7 cellular contexts compared by ENCODE assay signal in genomic region chr2:109927803-109928202, GRCh38. TPM values are rescaled to one million over a fixed set of nuclear protein-coding genes. Genes with fewer than 3 reads are reported as not detected.
DNase-seq lines count a peak whose midpoint lies in the region; ATAC-seq, FAIRE-seq and TF ChIP-seq lines count a peak whose summit lies in the region.
"Not testable (repeated sequence)": the region's sequence is repeated elsewhere in the genome, so short reads cannot be mapped to it uniquely, and the experiment has no call there.
"Had no signal": no experiment of that assay in that cellular context is flagged by ENCODE, and none has a peak within 500 bp of the region (broad histone marks: within the 10 kb centered on the region; RNA-seq: fewer than 3 reads in every experiment).

No MANE protein-coding gene starts in this region.

- not testable (repeated sequence) for H3K9me3 ChIP-seq in A549; IMR-90 (ENCODE audit: control insufficient read depth, insufficient read depth, low read length); Panc1 (ENCODE audit: control insufficient read depth, insufficient read depth, low read depth, low read length)

- not testable (repeated sequence) for H2AFZ ChIP-seq in IMR-90 (replicated peaks; ENCODE audit: low read length, poor library complexity)

- H4K8ac ChIP-seq in IMR-90 (ENCODE audit: low read depth in 2 of 2, low read length in 2 of 2) = not testable (repeated sequence)

- not testable (repeated sequence) for H3K4me1 ChIP-seq in A549; IMR-90 (ENCODE audit: control insufficient read depth, insufficient read depth, low read length); Panc1 (ENCODE audit: control insufficient read depth, insufficient read depth, low read length); foreskin keratinocyte

- H3K56ac ChIP-seq in IMR-90 (ENCODE audit: extremely low read depth, insufficient read depth, low read length) = not testable (repeated sequence)

- H3K9ac ChIP-seq in IMR-90 (ENCODE audit: low read depth, low read length) = not testable (repeated sequence)

- H3K4ac ChIP-seq in IMR-90 (ENCODE audit: low read depth, low read length) = not testable (repeated sequence)

- BruUV-seq in IMR-90 (replicated peaks; lab: Mats Ljungman, UMichigan); Panc1 (replicated peaks; lab: Mats Ljungman, UMichigan): not testable (repeated sequence)

- H3K27me3 ChIP-seq in IMR-90 (ENCODE audit: control insufficient read depth, insufficient read depth, low read length); Panc1 (ENCODE audit: control insufficient read depth, insufficient read depth, low read length); foreskin keratinocyte: not testable (repeated sequence)

- not testable (repeated sequence) for H3K36me3 ChIP-seq in IMR-90 (ENCODE audit: control insufficient read depth, insufficient read depth, low read length); Panc1 (ENCODE audit: control insufficient read depth, insufficient read depth, low read length)

- dilution Hi-C loops in IMR-90 (cut with HindIII; ENCODE audit: low sequenced_read_pairs, unreplicated experiment) = not testable (repeated sequence)

- WGBS in A549 (ENCODE audit: missing lambda C conversion rate) = no CpG with 5 or more reads among the region's 4 CpGs
- no CpG with 5 or more reads among the region's 4 CpGs for WGBS in IMR-90 (ENCODE audit: extremely low coverage in 2 of 2, insufficient read length in 1 of 2), 2 experiments

- POLR2A ChIA-PET in A549 (lab: Yijun Ruan, JAX); IMR-90 (lab: Charles Lee; ENCODE audit: unreplicated experiment); Panc1 (lab: Charles Lee): not testable (repeated sequence)

- not testable (repeated sequence) for H2BK15ac ChIP-seq in IMR-90 (ENCODE audit: low read depth, low read length)

- not testable (repeated sequence) for TF ChIP-seq EP300 in A549 (IDR thresholded peaks at IDR 0.05)

- not testable (repeated sequence) for H4K20me1 ChIP-seq in IMR-90 (ENCODE audit: insufficient read depth, low read length)

- FAIRE-seq in A549 (lab: Jason Lieb, UNC) = not testable (repeated sequence)

- not testable (repeated sequence) for H2BK20ac ChIP-seq in IMR-90 (ENCODE audit: low read depth, low read length)

- H4K5ac ChIP-seq in IMR-90 (ENCODE audit: low read depth, low read length) = not testable (repeated sequence)

- not testable (repeated sequence) for H2BK5ac ChIP-seq in IMR-90 (ENCODE audit: low read depth, low read length, poor library complexity, severe bottlenecking)

- not testable (repeated sequence) for H3K9me1 ChIP-seq in IMR-90 (ENCODE audit: insufficient read depth, low read length)

- in situ Hi-C loops in IMR-90 (cut with MboI; ENCODE audit: low sequenced_read_pairs); Panc1 (cut with HindIII; ENCODE audit: low pct_unique_long_range_greater_than_20kb, low sequenced_read_pairs): not testable (repeated sequence)

- not testable (repeated sequence) for DNase-seq in A549 (ENCODE audit: low read depth in 1 of 2, low spot score in 1 of 2); IMR-90; Panc1 (ENCODE audit: low read depth, low spot score); foreskin keratinocyte

- not testable (repeated sequence) for TF ChIP-seq RAD21 in A549 (conservative IDR thresholded peaks at IDR 0.05 in 1 of 2, IDR thresholded peaks at IDR 0.05 in 1 of 2); IMR-90 (IDR thresholded peaks at IDR 0.05; ENCODE audit: low read length)

- not testable (repeated sequence) for H3K27ac ChIP-seq in A549; IMR-90 (ENCODE audit: insufficient read depth, low read length); Panc1 (ENCODE audit: low read length); foreskin keratinocyte

- TF ChIP-seq POLR2A in A549 (IDR thresholded peaks at IDR 0.05; ENCODE audit: low read length); IMR-90 (IDR thresholded peaks at IDR 0.05; ENCODE audit: low read depth, low read length): not testable (repeated sequence)

- not testable (repeated sequence) for H3K4me2 ChIP-seq in A549; IMR-90 (ENCODE audit: low read depth, low read length)

- not testable (repeated sequence) for H3K14ac ChIP-seq in IMR-90 (replicated peaks; ENCODE audit: low read depth, low read length)

- H2BK120ac ChIP-seq in IMR-90 (ENCODE audit: low read depth, low read length) = not testable (repeated sequence)

- not testable (repeated sequence) for H3K4me3 ChIP-seq in A549; IMR-90 (ENCODE audit: insufficient read depth, low read depth, low read length); Panc1 (ENCODE audit: low read depth in 2 of 2, low read length in 2 of 2)

- H3K23ac ChIP-seq in IMR-90 (ENCODE audit: low read depth, low read length) = not testable (repeated sequence)

- not testable (repeated sequence) for H2AK5ac ChIP-seq in IMR-90 (ENCODE audit: low read depth, low read length)

- peak; percentile 66 to 81; a peak in 5 of 6 replicates for ATAC-seq in A549
- ATAC-seq in IMR-90 (ENCODE audit: low read depth) = peak; percentile 71
- ATAC-seq in Panc1 = peak; percentile 54
- ATAC-seq in SK-N-SH treated with all-trans-retinoic acid at 6 μM for 48 hours = peak; percentile 67
- ATAC-seq in foreskin keratinocyte = peak; percentile 35

- intact Hi-C loops in IMR-90 (cut with micrococcal nuclease); Panc1 (cut with micrococcal nuclease; ENCODE audit: unreplicated experiment): not testable (repeated sequence)

- not testable (repeated sequence) for TF ChIP-seq CTCF in A549 (IDR thresholded peaks at IDR 0.05); IMR-90 (conservative IDR thresholded peaks at IDR 0.05; ENCODE audit: low read depth, low read length); Panc1 (IDR thresholded peaks at IDR 0.05); foreskin keratinocyte (conservative IDR thresholded peaks at IDR 0.05)

- not testable (repeated sequence) for H3K79me1 ChIP-seq in IMR-90 (ENCODE audit: low read depth in 1 of 2, low read length in 2 of 2)

- H3K18ac ChIP-seq in IMR-90 (ENCODE audit: low read depth, low read length) = not testable (repeated sequence)

- not testable (repeated sequence) for H2AK9ac ChIP-seq in IMR-90 (replicated peaks; ENCODE audit: low read depth, low read length, poor library complexity)

- CTCF ChIA-PET in A549 (lab: Yijun Ruan, JAX); IMR-90 (lab: Yijun Ruan, JAX); Panc1 (lab: Charles Lee): not testable (repeated sequence)

- not testable (repeated sequence) for H4K91ac ChIP-seq in IMR-90 (ENCODE audit: insufficient read depth, low read depth, low read length)

RNA-seq across cellular contexts. Expression of gene LIMS3, which starts 29.3 kb away (rescaled TPM):
- polyA plus RNA-seq in A549 (2011; rRNA removed) = not detected in 2 replicates
- polyA plus RNA-seq in A549 (2012; cell fraction: cytosol; rRNA removed) = 0.04 TPM in 1 of 2 replicates, not detected in the other
- polyA plus RNA-seq in A549 (2012; cell fraction: nucleus; rRNA removed) = not detected in 2 replicates
- not detected in 3 replicates for polyA plus RNA-seq in A549 (2017; fragmentation: RNase III; extraction: RNeasy Plus Mini Kit Qiagen cat#74134 plus additional on column Dnase treatment)
- polyA minus RNA-seq in A549 (2011; rRNA and poly(A)+ RNA removed) = not detected in 2 replicates
- 4.4 and 12.7 TPM in 2 replicates for total RNA-seq in IMR-90 (2012; rRNA removed)
- polyA plus RNA-seq in IMR-90 (2012; rRNA removed) = 0.44 and 0.99 TPM in 2 replicates
- polyA plus RNA-seq in IMR-90 (2012; cell fraction: cytosol; rRNA removed) = 1.6 and 2.0 TPM in 2 replicates
- polyA plus RNA-seq in IMR-90 (2012; cell fraction: nucleus; rRNA removed; ENCODE audit: low replicate concordance) = 4.4 and 16.1 TPM in 2 replicates
- total RNA-seq in Panc1 (2021; ENCODE audit: unreplicated experiment) = 2.6 TPM
- polyA plus RNA-seq in Panc1 (2012; ENCODE audit: insufficient read length) = 4.1 TPM
- total RNA-seq in foreskin keratinocyte = 1.2 TPM in 1 of 2 replicates, not detected in the other
- 0.08 and 0.17 TPM in 2 replicates for polyA plus RNA-seq in foreskin keratinocyte
- total RNA-seq: CD4-positive, CD25-positive, alpha-beta regulatory T cell; G401 had no signal
